41 cellular contexts compared by ENCODE assay signal in genomic region chr7:63009771-63010170, GRCh38.
"Had no signal": no experiment of that assay in that cellular context is flagged by ENCODE, and none has a peak within 500 bp of the region (broad histone marks: within the 10 kb centered on the region; RNA-seq: fewer than 3 reads in every experiment).

No MANE protein-coding gene starts in this region.

- H3K27ac Mint-ChIP-seq: activated naive CD4-positive, alpha-beta T cell treated with anti-CD3 and anti-CD28 coated beads for 36 hours; activated naive CD4-positive, alpha-beta T cell treated with anti-CD3 and anti-CD28 coated beads, Interleukin-2, amount 10 ng/mL, durations not matched to agents 7 days and 5 days; activated naive CD4-positive, alpha-beta T cell treated with anti-CD3 and anti-CD28 coated beads, Interleukin-2, amount 50 U/mL, for 24 hours; activated naive CD4-positive, alpha-beta T cell treated with anti-CD3 and anti-CD28 coated beads, Interleukin-2, amount 50 U/mL, for 72 hours; activated naive CD8-positive, alpha-beta T cell; activated naive CD8-positive, alpha-beta T cell treated with anti-CD3 and anti-CD28 coated beads for 36 hours; activated naive CD8-positive, alpha-beta T cell treated with anti-CD3 and anti-CD28 coated beads, Interleukin-2, amount 10 ng/mL, durations not matched to agents 7 days and 5 days; activated naive CD8-positive, alpha-beta T cell treated with anti-CD3 and anti-CD28 coated beads, Interleukin-2, amount 50 U/mL, for 24 hours; activated T-cell treated with anti-CD3 and anti-CD28 coated beads, Interleukin-2, amount 50 U/mL, for 24 hours; activated T-cell treated with anti-CD3 and anti-CD28 coated beads, Interleukin-2, amount 50 U/mL, for 72 hours; activated T-helper 1 cell treated with anti-CD3 and anti-CD28 coated beads, Interleukin-12 subunit alpha, Interleukin-12 subunit beta, Interleukin-2, Interleukin-4 antibody, amounts not matched to agents 30 ng/mL and 10 ng/mL and 1 ng/mL, durations not matched to agents 14 hours and 24 hours and 36 hours; activated T-helper 17 cell treated with anti-CD3 and anti-CD28 coated beads, Interleukin-2, amount 50 U/mL, for 72 hours; activated T-helper 2 cell treated with anti-CD3 and anti-CD28 coated beads, Interferon-gamma antibody, Interleukin-2, Interleukin-4, amounts not matched to agents 10 μg/mL and 5 μg/mL and 100 μg/mL, durations not matched to agents 14 hours and 24 hours and 36 hours; brain had no signal

- H3K9me3 ChIP-seq: adrenal gland, ascending aorta, body of pancreas had no signal

- ATAC-seq: activated naive CD4-positive, alpha-beta T cell treated with anti-CD3 and anti-CD28 coated beads, Interleukin-2, amount 50 U/mL, for 72 hours; activated naive CD8-positive, alpha-beta T cell treated with anti-CD3 and anti-CD28 coated beads, Interleukin-2, amount 50 U/mL, for 24 hours; activated T-cell treated with anti-CD3 and anti-CD28 coated beads, Interleukin-2, amount 50 U/mL, for 4 hours; activated T-cell treated with anti-CD3 and anti-CD28 coated beads, Interleukin-2, amount 50 U/mL, for 72 hours; activated T-helper 17 cell treated with anti-CD3 and anti-CD28 coated beads, Interleukin-2, amount 50 U/mL, for 72 hours; body of pancreas had no signal

- H3K4me1 Mint-ChIP-seq: activated naive CD4-positive, alpha-beta T cell treated with anti-CD3 and anti-CD28 coated beads, Interleukin-2, amount 10 ng/mL, durations not matched to agents 7 days and 5 days; activated naive CD4-positive, alpha-beta T cell treated with anti-CD3 and anti-CD28 coated beads, Interleukin-2, amount 50 U/mL, for 24 hours; activated naive CD8-positive, alpha-beta T cell treated with anti-CD3 and anti-CD28 coated beads for 36 hours; activated naive CD8-positive, alpha-beta T cell treated with anti-CD3 and anti-CD28 coated beads, Interleukin-2, amount 10 ng/mL, durations not matched to agents 7 days and 5 days; activated naive CD8-positive, alpha-beta T cell treated with anti-CD3 and anti-CD28 coated beads, Interleukin-2, amount 50 U/mL, for 24 hours; activated T-helper 17 cell treated with anti-CD3 and anti-CD28 coated beads, Interleukin-2, amount 50 U/mL, for 72 hours; brain; central memory CD8-positive, alpha-beta T cell had no signal

- H3K27me3 Mint-ChIP-seq: activated naive CD4-positive, alpha-beta T cell treated with anti-CD3 and anti-CD28 coated beads, Interleukin-2, amount 10 ng/mL, durations not matched to agents 7 days and 5 days; activated naive CD4-positive, alpha-beta T cell treated with anti-CD3 and anti-CD28 coated beads, Interleukin-2, amount 50 U/mL, for 24 hours; activated naive CD8-positive, alpha-beta T cell; activated naive CD8-positive, alpha-beta T cell treated with anti-CD3 and anti-CD28 coated beads for 36 hours; activated naive CD8-positive, alpha-beta T cell treated with anti-CD3 and anti-CD28 coated beads, Interleukin-2, amount 10 ng/mL, durations not matched to agents 7 days and 5 days; activated naive CD8-positive, alpha-beta T cell treated with anti-CD3 and anti-CD28 coated beads, Interleukin-2, amount 50 U/mL, for 24 hours; activated T-cell treated with anti-CD3 and anti-CD28 coated beads, Interleukin-2, amount 50 U/mL, for 24 hours; activated T-helper 17 cell treated with anti-CD3 and anti-CD28 coated beads, Interleukin-2, amount 50 U/mL, for 72 hours; brain; central memory CD8-positive, alpha-beta T cell had no signal

- H3K36me3 Mint-ChIP-seq: activated naive CD4-positive, alpha-beta T cell treated with anti-CD3 and anti-CD28 coated beads, Interleukin-2, amount 10 ng/mL, durations not matched to agents 7 days and 5 days; activated naive CD8-positive, alpha-beta T cell; activated naive CD8-positive, alpha-beta T cell treated with anti-CD3 and anti-CD28 coated beads for 36 hours had no signal

- H3K36me3 ChIP-seq: adrenal gland, ascending aorta, brain microvascular endothelial cell, breast epithelium, cardiac muscle cell had no signal

- FAIRE-seq: astrocyte, bronchial epithelial cell had no signal

- H3K4me1 ChIP-seq: adrenal gland, ascending aorta, body of pancreas, breast epithelium had no signal

- H3K4me3 Mint-ChIP-seq: activated naive CD4-positive, alpha-beta T cell treated with anti-CD3 and anti-CD28 coated beads for 36 hours; activated naive CD4-positive, alpha-beta T cell treated with anti-CD3 and anti-CD28 coated beads, Interleukin-2, amount 10 ng/mL, durations not matched to agents 7 days and 5 days; activated naive CD4-positive, alpha-beta T cell treated with anti-CD3 and anti-CD28 coated beads, Interleukin-2, amount 50 U/mL, for 24 hours; activated naive CD8-positive, alpha-beta T cell; activated naive CD8-positive, alpha-beta T cell treated with anti-CD3 and anti-CD28 coated beads for 36 hours; activated naive CD8-positive, alpha-beta T cell treated with anti-CD3 and anti-CD28 coated beads, Interleukin-2, amount 10 ng/mL, durations not matched to agents 7 days and 5 days; activated naive CD8-positive, alpha-beta T cell treated with anti-CD3 and anti-CD28 coated beads, Interleukin-2, amount 50 U/mL, for 24 hours; activated T-cell treated with anti-CD3 and anti-CD28 coated beads, Interleukin-2, amount 50 U/mL, for 24 hours; activated T-cell treated with anti-CD3 and anti-CD28 coated beads, Interleukin-2, amount 50 U/mL, for 4 hours; activated T-cell treated with anti-CD3 and anti-CD28 coated beads, Interleukin-2, amount 50 U/mL, for 72 hours; activated T-helper 1 cell treated with anti-CD3 and anti-CD28 coated beads, Interleukin-12 subunit alpha, Interleukin-12 subunit beta, Interleukin-2, Interleukin-4 antibody, amounts not matched to agents 30 ng/mL and 10 ng/mL and 1 ng/mL, durations not matched to agents 14 hours and 24 hours and 36 hours; activated T-helper 17 cell treated with anti-CD3 and anti-CD28 coated beads, Interleukin-2, amount 50 U/mL, for 72 hours; brain; central memory CD8-positive, alpha-beta T cell had no signal

- DNase-seq: activated effector memory CD4-positive, alpha-beta T cell treated with anti-CD3 and anti-CD28 coated beads, Interleukin-2, amount 50 U/mL, for 16 hours; activated effector memory CD4-positive, alpha-beta T cell treated with Interleukin-2 at 50 U/mL for 16 hours; activated gamma-delta T cell; activated gamma-delta T cell treated with Interleukin-2 at 50 U/mL for 16 hours; activated naive CD4-positive, alpha-beta T cell; activated naive CD4-positive, alpha-beta T cell treated with anti-CD3 and anti-CD28 coated beads for 36 hours; activated naive CD4-positive, alpha-beta T cell treated with anti-CD3 and anti-CD28 coated beads, Interleukin-2, amount 10 ng/mL, durations not matched to agents 7 days and 5 days; activated naive CD4-positive, alpha-beta T cell treated with anti-CD3 and anti-CD28 coated beads, Interleukin-2, amount 50 U/mL, for 16 hours; activated naive CD4-positive, alpha-beta T cell treated with Interleukin-2 at 50 U/mL for 16 hours; activated naive CD8-positive, alpha-beta T cell treated with anti-CD3 and anti-CD28 coated beads for 36 hours; activated naive CD8-positive, alpha-beta T cell treated with anti-CD3 and anti-CD28 coated beads, Interleukin-2, amount 10 ng/mL, durations not matched to agents 7 days and 5 days; activated naive CD8-positive, alpha-beta T cell treated with anti-CD3 and anti-CD28 coated beads, Interleukin-2, amount 50 U/mL, for 24 hours; activated T-cell treated with anti-CD3 and anti-CD28 coated beads for 4 hours; activated T-cell treated with anti-CD3 and anti-CD28 coated beads, Interleukin-2, amount 50 U/mL, for 1 hour; activated T-cell treated with anti-CD3 and anti-CD28 coated beads, Interleukin-2, amount 50 U/mL, for 24 hours; activated T-cell treated with anti-CD3 and anti-CD28 coated beads, Interleukin-2, amount 50 U/mL, for 4 hours; activated T-cell treated with anti-CD3 and anti-CD28 coated beads, Interleukin-2, amount 50 U/mL, for 48 hours; activated T-cell treated with anti-CD3 and anti-CD28 coated beads, Interleukin-2, amount 50 U/mL, for 72 hours; adrenal gland; amniotic stem cell; amygdala; anterior cingulate cortex; aorta; body of pancreas; brain microvascular endothelial cell; caudate nucleus; central memory CD4-positive, alpha-beta T cell; cerebellar nuclear complex had no signal

- H3K4me3 ChIP-seq: adrenal gland, ascending aorta, body of pancreas, breast epithelium, cardiac muscle cell had no signal
